Comparison of ENCODE assay signal across 8 cellular contexts in genomic region chr6:31058128-31058894, GRCh38. TPM values are rescaled to one million over a fixed set of nuclear protein-coding genes. Genes with fewer than 3 reads are reported as not detected.
A peak's percentile ranks its signal among the peaks of the same experiment; 100 is the strongest.
DNase-seq lines count a peak whose midpoint lies in the region; ATAC-seq and TF ChIP-seq lines count a peak whose summit lies in the region.

No MANE protein-coding gene starts in this region.

- BruUV-seq in PC-3 (replicated peaks; lab: Mats Ljungman, UMichigan) = no TSS peak

- H4K20me1 ChIP-seq in PC-3 (ENCODE audit: low read length) = no peaks in the 10 kb centered on the region

- peak overlapping the region; percentile 20 for H2AFZ ChIP-seq in PC-3 (ENCODE audit: low read length)

- POLR2A ChIA-PET in PC-3 (lab: Charles Lee; ENCODE audit: unreplicated experiment) = no interaction called here

- in situ Hi-C loops in ACHN (cut with HindIII; ENCODE audit: low pct_ligation_motif_present, low pct_unique_long_range_greater_than_20kb, low sequenced_read_pairs) = no loop called here

- H3K4me2 ChIP-seq in PC-3 (ENCODE audit: low read length) = peak overlapping the region; percentile 70

- peaks cover 6% of the 10 kb centered on the region for H3F3A ChIP-seq in PC-3 (ENCODE audit: low read length, unreplicated experiment)

- CTCF ChIA-PET in PC-3 (lab: Charles Lee) = interaction anchor here (0.7 kb wide), 1 partner anchor 467 kb away, joined by 4 read pairs; no protein-coding TSS in a partner anchor

- H3K36me3 ChIP-seq in PC-3 (ENCODE audit: low read depth, low read length) (no peaks in the 10 kb centered on the region), psoas muscle (ENCODE audit: insufficient read depth in 1 of 2, low read depth in 1 of 2) (no peaks in the 10 kb centered on the region)

- H3K79me2 ChIP-seq in PC-3 (ENCODE audit: low read length) = no peaks in the 10 kb centered on the region

- H3K4me1 ChIP-seq in PC-3 (ENCODE audit: insufficient read depth, low read length) = peaks cover 48% of the 10 kb centered on the region
- H3K4me1 ChIP-seq in psoas muscle = no peaks in the 10 kb centered on the region

- H3K9ac ChIP-seq in PC-3 (ENCODE audit: low read length) = peak overlapping the region; percentile 56

- intact Hi-C loops in PC-3 (cut with micrococcal nuclease) (loop anchor here (1.0 kb wide), 1 partner anchor 116 kb away; no protein-coding TSS in a partner anchor), psoas muscle (cut with DNase I) (no loop called here), lower leg skin (cut with DNase I; ENCODE audit: low total_unique reads) (no loop called here)

- no peak for TF ChIP-seq POLR2A in lower leg skin (IDR thresholded peaks at IDR 0.05)

- H3K27ac ChIP-seq in PC-3 (ENCODE audit: low read length) = peak overlapping the region; percentile 92
- no peak overlapping the region for H3K27ac ChIP-seq in psoas muscle

- H3K9me3 ChIP-seq in PC-3 (ENCODE audit: low read length) = no peaks in the 10 kb centered on the region
- H3K9me3 ChIP-seq in psoas muscle = no peaks in the 10 kb centered on the region

- DNase-seq in ACHN (peak; percentile 75), PC-3 (peak; percentile 97), psoas muscle (no peak), lower leg skin (ENCODE audit: low spot score in 2 of 2) (no peak), GM20000 (ENCODE audit: low spot score) (no peak)

- ATAC-seq in PC-3 (peak; percentile 90), esophagus mucosa (peak; percentile 80), psoas muscle (peak in 2 of 4 donors; percentile 46 to 70), HG03095 (IDR thresholded peaks at IDR 0.05; ENCODE audit: unreplicated experiment) (no peak)

- H3K27me3 ChIP-seq in PC-3 (ENCODE audit: low read length) = no peaks in the 10 kb centered on the region
- peaks cover 0 to 3% (median 0%) of the 10 kb centered on the region in 3 donors for H3K27me3 ChIP-seq in psoas muscle (ENCODE audit: insufficient read depth in 3 of 3, low read length in 2 of 3)

- TF ChIP-seq CTCF in GM12873 (IDR thresholded peaks at IDR 0.05; ENCODE audit: insufficient read depth, low read depth, low read length, missing control alignments) (peak; percentile 67), PC-3 (conservative IDR thresholded peaks at IDR 0.05; ENCODE audit: low read depth, low read length) (peak; percentile 50), psoas muscle (IDR thresholded peaks at IDR 0.05) (peak; percentile 29), lower leg skin (IDR thresholded peaks at IDR 0.05) (no peak), GM20000 (IDR thresholded peaks at IDR 0.05; ENCODE audit: extremely low read depth, missing control alignments) (no peak)

- H3K9me2 ChIP-seq in PC-3 (replicated peaks; ENCODE audit: low read length) = no peaks in the 10 kb centered on the region

- H3K4me3 ChIP-seq in PC-3 (ENCODE audit: low read length) (peak overlapping the region; percentile 39; the same call in 1 of the 2 replicates), psoas muscle (no peak overlapping the region), lower leg skin (ENCODE audit: low read depth, poor library complexity, severe bottlenecking) (no peak overlapping the region)

- 54 to 57% (median 55%) methylated on average over 10 of the region's 10 CpGs for WGBS in psoas muscle, 3 donors
- 66% methylated on average over 10 of the region's 10 CpGs for WGBS in lower leg skin, 2 donors

RNA-seq across cellular contexts. Expression of gene MUC22, which starts 48.0 kb away (rescaled TPM):
- 0.06 TPM in 1 of 2 replicates, not detected in the other for total RNA-seq in PC-3 (2014; rRNA removed)
- 0.88 TPM for total RNA-seq in esophagus mucosa
- under 1 TPM in 3 of 4 donors, not detected in 1; 0.08 to 0.09 (median 0.08) TPM for total RNA-seq in psoas muscle
- under 1 TPM in 2 of 3 donors, not detected in 1; 0.04 to 0.38 TPM for polyA plus RNA-seq in psoas muscle
- total RNA-seq in lower leg skin = not detected

RNA-seq across cellular contexts. Expression of gene C6orf15, which starts 54.1 kb away (rescaled TPM):
- not detected in 2 replicates for total RNA-seq in PC-3 (2014; rRNA removed)
- not detected for total RNA-seq in esophagus mucosa
- not detected for total RNA-seq in psoas muscle
- polyA plus RNA-seq in psoas muscle = not detected
- total RNA-seq in lower leg skin = 10 to 100 TPM in 3 of 4 donors, 1 to 10 TPM in 1; 7.5 to 20.2 (median 15.2) TPM

RNA-seq across cellular contexts. Expression of gene PSORS1C1, which starts 56.3 kb away (rescaled TPM):
- total RNA-seq in PC-3 (2014; rRNA removed) (2.0 and 5.5 TPM in 2 replicates), esophagus mucosa (0.20 TPM), psoas muscle (under 1 TPM; 0.06 to 0.47 (median 0.07) TPM), lower leg skin (10 to 100 TPM in 1 of 4 donors, 1 to 10 TPM in 3; 1.8 to 21.4 (median 6.2) TPM)
- under 1 TPM in 2 of 3 donors, not detected in 1; 0.03 to 0.17 TPM for polyA plus RNA-seq in psoas muscle

Comparison
In these comparisons a context has a peak if more than half of its experiments do, and no peak if none do; other contexts are left out.
1. DNase-seq: peak in ACHN (single experiment) and PC-3 (single experiment); none in psoas muscle (0 of 2), lower leg skin (0 of 2) and GM20000 (single experiment).
2. CTCF ChIP-seq: peak in GM12873 (single experiment), PC-3 (single experiment) and psoas muscle (single experiment); none in lower leg skin (0 of 3) and GM20000 (single experiment).